ENCODE assay signal across 19 cellular contexts in genomic region chr12:69548687-69549086, GRCh38.
"Had no signal": no experiment of that assay in that cellular context is flagged by ENCODE, and none has a peak within 500 bp of the region (broad histone marks: within the 10 kb centered on the region; RNA-seq: fewer than 3 reads in every experiment).

No MANE protein-coding gene starts in this region.

- H3K27me3 ChIP-seq: SJSA1 had no signal

- H3K27ac ChIP-seq: SJSA1, SK-N-MC had no signal

- H3K4me3 ChIP-seq: SJSA1, SK-N-MC had no signal

- H3K9me3 ChIP-seq: SJSA1 had no signal

- DNase-seq: KBM-7, MV-4-11, NCI-H1048, NCI-H1105, NCI-H1436 treated with DMSO at 0.1 percent for 48 hours, NCI-H1694, NCI-H187 treated with DMSO at 0.1 percent for 48 hours, NCI-H2029 treated with DMSO at 0.1 percent for 48 hours, NCI-H2171, NCI-H226, NCI-H446, NCI-H510A, NCI-H524 treated with DMSO at 0.1 percent for 48 hours, NCI-H82, Right ventricle myocardium superior, RPMI8226, SIG-M5 had no signal
